In genomic region chr2:105760191-105760590, GRCh38 we compare ENCODE assay signal across 19 cellular contexts. TPM values are rescaled to one million over a fixed set of nuclear protein-coding genes. Genes with fewer than 3 reads are reported as not detected.
DNase-seq lines count a peak whose midpoint lies in the region; ATAC-seq and TF ChIP-seq lines count a peak whose summit lies in the region.
"Had no signal": no experiment of that assay in that cellular context is flagged by ENCODE, and none has a peak within 500 bp of the region (broad histone marks: within the 10 kb centered on the region; RNA-seq: fewer than 3 reads in every experiment).

No MANE protein-coding gene starts in this region.

- no peak overlapping the region for H3K18ac ChIP-seq in mesendoderm (ENCODE audit: low read length)

- no peak overlapping the region for H4K5ac ChIP-seq in mesendoderm (ENCODE audit: low read length)

- intact Hi-C loops in CD8-positive, alpha-beta T cell (cut with DNase I, micrococcal nuclease): no loop called here
- intact Hi-C loops in activated T-helper 1 cell treated with anti-CD3 and anti-CD28 coated beads, Interleukin-12 subunit alpha, Interleukin-12 subunit beta, Interleukin-2, Interleukin-4 antibody, amounts not matched to agents 30 ng/mL and 10 ng/mL and 1 ng/mL, durations not matched to agents 14 hours and 24 hours and 36 hours (cut with micrococcal nuclease): loop anchor here (2.0 kb wide), 1 partner anchor 13 kb away; no protein-coding TSS in a partner anchor

- H3K4me1 ChIP-seq in CD8-positive, alpha-beta T cell (ENCODE audit: insufficient read depth, low read length): peaks cover 95% of the 10 kb centered on the region
- H3K4me1 ChIP-seq in mesendoderm (ENCODE audit: control insufficient read depth, low read depth, low read length) (peaks cover 18% of the 10 kb centered on the region), MM.1S (ENCODE audit: low read length) (peaks cover 11% of the 10 kb centered on the region)

- H2AK5ac ChIP-seq in mesendoderm (ENCODE audit: low read length): no peak overlapping the region

- H3K27ac Mint-ChIP-seq in T-helper 1 cell treated with Interleukin-12 subunit alpha and Interleukin-12 subunit beta and Interleukin-4 antibody, amounts not matched to agents 30 μg/mL and 1 μg/mL, for 36 hours: peak overlapping the region; percentile 11
- peak overlapping the region; percentile 93 for H3K27ac Mint-ChIP-seq in CD8-positive, alpha-beta T cell
- peak overlapping the region; percentile 76 for H3K27ac Mint-ChIP-seq in activated T-helper 1 cell treated with anti-CD3 and anti-CD28 coated beads, Interleukin-12 subunit alpha, Interleukin-12 subunit beta, Interleukin-2, Interleukin-4 antibody, amounts not matched to agents 30 ng/mL and 10 ng/mL and 1 ng/mL, durations not matched to agents 14 hours and 24 hours and 36 hours

- no peak overlapping the region for H2AFZ ChIP-seq in MM.1S (ENCODE audit: low read length)
- H2AFZ ChIP-seq: parathyroid adenoma had no signal

- H2BK5ac ChIP-seq in mesendoderm (ENCODE audit: low read length): no peak overlapping the region

- no peak overlapping the region for H3K4me3 Mint-ChIP-seq in T-helper 1 cell treated with Interleukin-12 subunit alpha and Interleukin-12 subunit beta and Interleukin-4 antibody, amounts not matched to agents 30 μg/mL and 1 μg/mL, for 36 hours
- H3K4me3 Mint-ChIP-seq in CD8-positive, alpha-beta T cell: peak overlapping the region; percentile 57
- H3K4me3 Mint-ChIP-seq in activated T-helper 1 cell treated with anti-CD3 and anti-CD28 coated beads, Interleukin-12 subunit alpha, Interleukin-12 subunit beta, Interleukin-2, Interleukin-4 antibody, amounts not matched to agents 30 ng/mL and 10 ng/mL and 1 ng/mL, durations not matched to agents 14 hours and 24 hours and 36 hours: no peak overlapping the region

- H3K36me3 Mint-ChIP-seq in T-helper 1 cell treated with Interleukin-12 subunit alpha and Interleukin-12 subunit beta and Interleukin-4 antibody, amounts not matched to agents 30 μg/mL and 1 μg/mL, for 36 hours (ENCODE audit: low read depth): peaks cover 25% of the 10 kb centered on the region
- peaks cover 45% of the 10 kb centered on the region for H3K36me3 Mint-ChIP-seq in CD8-positive, alpha-beta T cell
- H3K36me3 Mint-ChIP-seq in activated T-helper 1 cell treated with anti-CD3 and anti-CD28 coated beads, Interleukin-12 subunit alpha, Interleukin-12 subunit beta, Interleukin-2, Interleukin-4 antibody, amounts not matched to agents 30 ng/mL and 10 ng/mL and 1 ng/mL, durations not matched to agents 14 hours and 24 hours and 36 hours (ENCODE audit: low read depth): peaks cover 33% of the 10 kb centered on the region

- H3K4me2 ChIP-seq in mesendoderm (ENCODE audit: low read length) (no peak overlapping the region), MM.1S (ENCODE audit: low read depth, low read length) (no peak overlapping the region)

- H3K9me2 ChIP-seq in MM.1S (replicated peaks; ENCODE audit: insufficient read depth, low read length): no peaks in the 10 kb centered on the region

- no peak overlapping the region for H2BK15ac ChIP-seq in mesendoderm (replicated peaks; ENCODE audit: low read depth)

- no peak overlapping the region for H3K4ac ChIP-seq in mesendoderm (ENCODE audit: low read depth, low read length)

- no peak for ATAC-seq in CD8-positive, alpha-beta T cell
- ATAC-seq: lower lobe of right lung had no signal

- no peaks in the 10 kb centered on the region for H3F3A ChIP-seq in MM.1S (ENCODE audit: insufficient read depth, low read length)

- peaks cover 28% of the 10 kb centered on the region for H3K79me1 ChIP-seq in mesendoderm (ENCODE audit: low read length)

- H3K27me3 ChIP-seq in CD8-positive, alpha-beta T cell (ENCODE audit: insufficient read depth, low read length): no peaks in the 10 kb centered on the region
- H3K27me3 ChIP-seq in mesendoderm (ENCODE audit: insufficient read depth, low read length, poor library complexity): no peaks in the 10 kb centered on the region
- no peaks in the 10 kb centered on the region for H3K27me3 ChIP-seq in MM.1S (replicated peaks; ENCODE audit: insufficient read depth, low read length)
- H3K27me3 ChIP-seq: BLaER1 treated with 17β-estradiol and CSF1 and Interleukin-3, amounts not matched to agents 10 nM and 100 nM had no signal

- H3K79me2 ChIP-seq in mesendoderm (ENCODE audit: control insufficient read depth, insufficient read depth, low read length): peaks cover 84% of the 10 kb centered on the region
- peaks cover 100% of the 10 kb centered on the region for H3K79me2 ChIP-seq in MM.1S (ENCODE audit: low read length)

- no peaks in the 10 kb centered on the region for H3K9me3 ChIP-seq in CD8-positive, alpha-beta T cell (ENCODE audit: low read length)
- no peaks in the 10 kb centered on the region for H3K9me3 ChIP-seq in MM.1S (replicated peaks; ENCODE audit: insufficient read depth, low read length)
- H3K9me3 ChIP-seq: BLaER1 treated with 17β-estradiol and CSF1 and Interleukin-3, amounts not matched to agents 10 nM and 100 nM; lower lobe of right lung had no signal

- H4K8ac ChIP-seq in mesendoderm (ENCODE audit: low read depth, low read length): no peak overlapping the region

- no CpG with 5 or more reads among the region's 8 CpGs for WGBS in mesendoderm (ENCODE audit: extremely low coverage, insufficient coverage, low lambda C conversion rate)

- POLR2A ChIA-PET in CD8-positive, alpha-beta T cell (lab: Charles Lee): interaction anchor here (1.9 kb wide), 1 partner anchor 11 kb away, joined by 6 read pairs; no protein-coding TSS in a partner anchor

- no peak for DNase-seq in T-helper 1 cell
- DNase-seq in CD8-positive, alpha-beta T cell: no peak
- DNase-seq in activated T-helper 1 cell treated with anti-CD3 and anti-CD28 coated beads, Interleukin-12 subunit alpha, Interleukin-12 subunit beta, Interleukin-2, Interleukin-4 antibody, amounts not matched to agents 30 ng/mL and 10 ng/mL and 1 ng/mL, durations not matched to agents 14 hours and 24 hours and 36 hours (ENCODE audit: low spot score): no peak
- peak; percentile 30 for DNase-seq in mesendoderm
- DNase-seq in NOMO-1 treated with DMSO at 0.1 percent for 48 hours (lab: John Stamatoyannopoulos, UW; ENCODE audit: unreplicated experiment): no peak
- no peak for DNase-seq in putamen (ENCODE audit: low spot score)
- no peak for DNase-seq in MM.1S
- DNase-seq: cerebellar nuclear complex; head of caudate nucleus; lower lobe of right lung; NCI-H1092; NCI-H2081 treated with DMSO at 0.1 percent for 48 hours; NCI-H510A; stimulated activated CD4-positive, alpha-beta T cell treated with anti-CD3 and anti-CD28 coated beads, Interleukin-1b, Interleukin-23, amount 100 ng/mL, for 48 hours; substantia nigra had no signal

- peaks cover 74% of the 10 kb centered on the region for H3K4me1 Mint-ChIP-seq in T-helper 1 cell treated with Interleukin-12 subunit alpha and Interleukin-12 subunit beta and Interleukin-4 antibody, amounts not matched to agents 30 μg/mL and 1 μg/mL, for 36 hours (ENCODE audit: low read depth)
- peaks cover 97% of the 10 kb centered on the region for H3K4me1 Mint-ChIP-seq in CD8-positive, alpha-beta T cell (ENCODE audit: low read depth)
- H3K4me1 Mint-ChIP-seq in activated T-helper 1 cell treated with anti-CD3 and anti-CD28 coated beads, Interleukin-12 subunit alpha, Interleukin-12 subunit beta, Interleukin-2, Interleukin-4 antibody, amounts not matched to agents 30 ng/mL and 10 ng/mL and 1 ng/mL, durations not matched to agents 14 hours and 24 hours and 36 hours (ENCODE audit: low read depth): peaks cover 87% of the 10 kb centered on the region

- no peak overlapping the region for H3K27ac ChIP-seq in CD8-positive, alpha-beta T cell (ENCODE audit: low read depth, low read length)
- H3K27ac ChIP-seq in mesendoderm (ENCODE audit: low read depth, low read length): no peak overlapping the region
- no peak overlapping the region for H3K27ac ChIP-seq in MM.1S (ENCODE audit: low read length)
- H3K27ac ChIP-seq: 22Rv1, lower lobe of right lung, parathyroid adenoma had no signal

- H3K27me3 Mint-ChIP-seq in T-helper 1 cell treated with Interleukin-12 subunit alpha and Interleukin-12 subunit beta and Interleukin-4 antibody, amounts not matched to agents 30 μg/mL and 1 μg/mL, for 36 hours (ENCODE audit: low read depth): no peaks in the 10 kb centered on the region
- H3K27me3 Mint-ChIP-seq in CD8-positive, alpha-beta T cell (ENCODE audit: low read depth): no peaks in the 10 kb centered on the region
- no peaks in the 10 kb centered on the region for H3K27me3 Mint-ChIP-seq in activated T-helper 1 cell treated with anti-CD3 and anti-CD28 coated beads, Interleukin-12 subunit alpha, Interleukin-12 subunit beta, Interleukin-2, Interleukin-4 antibody, amounts not matched to agents 30 ng/mL and 10 ng/mL and 1 ng/mL, durations not matched to agents 14 hours and 24 hours and 36 hours (ENCODE audit: insufficient read depth)

- peaks cover 92% of the 10 kb centered on the region for H4K20me1 ChIP-seq in MM.1S (ENCODE audit: insufficient read depth, low read length)

- H3K4me3 ChIP-seq in CD8-positive, alpha-beta T cell (ENCODE audit: low read depth, low read length): no peak overlapping the region
- H3K4me3 ChIP-seq in mesendoderm (ENCODE audit: low read length): no peak overlapping the region
- H3K4me3 ChIP-seq in MM.1S (ENCODE audit: low read length): no peak overlapping the region
- H3K4me3 ChIP-seq: BLaER1 treated with 17β-estradiol and CSF1 and Interleukin-3, amounts not matched to agents 10 nM and 100 nM; lower lobe of right lung had no signal

- H3K9ac ChIP-seq in mesendoderm (ENCODE audit: low read length) (no peak overlapping the region), MM.1S (ENCODE audit: low read length) (no peak overlapping the region)
- H3K9ac ChIP-seq: parathyroid adenoma had no signal

- no peaks in the 10 kb centered on the region for H3K9me3 Mint-ChIP-seq in T-helper 1 cell treated with Interleukin-12 subunit alpha and Interleukin-12 subunit beta and Interleukin-4 antibody, amounts not matched to agents 30 μg/mL and 1 μg/mL, for 36 hours
- no peaks in the 10 kb centered on the region for H3K9me3 Mint-ChIP-seq in CD8-positive, alpha-beta T cell
- H3K9me3 Mint-ChIP-seq in activated T-helper 1 cell treated with anti-CD3 and anti-CD28 coated beads, Interleukin-12 subunit alpha, Interleukin-12 subunit beta, Interleukin-2, Interleukin-4 antibody, amounts not matched to agents 30 ng/mL and 10 ng/mL and 1 ng/mL, durations not matched to agents 14 hours and 24 hours and 36 hours: no peaks in the 10 kb centered on the region

- H2BK120ac ChIP-seq in mesendoderm (ENCODE audit: low read depth, low read length): no peak overlapping the region

- H3K36me3 ChIP-seq in CD8-positive, alpha-beta T cell (ENCODE audit: insufficient read depth, low read length): no peaks in the 10 kb centered on the region
- H3K36me3 ChIP-seq in mesendoderm (ENCODE audit: control insufficient read depth, insufficient read depth, low read length) (no peaks in the 10 kb centered on the region), MM.1S (replicated peaks; ENCODE audit: insufficient read depth, low read length) (no peaks in the 10 kb centered on the region)
- H3K36me3 ChIP-seq: lower lobe of right lung had no signal

- CTCF ChIA-PET in CD8-positive, alpha-beta T cell (lab: Charles Lee): no interaction called here

- no peak for TF ChIP-seq CTCF in CD8-positive, alpha-beta T cell (IDR thresholded peaks at IDR 0.05)
- no peak for TF ChIP-seq CTCF in MM.1S (IDR thresholded peaks at IDR 0.05; ENCODE audit: low read length)

- no peak overlapping the region for H3K23ac ChIP-seq in mesendoderm (ENCODE audit: low read length)

- H3K56ac ChIP-seq in mesendoderm (ENCODE audit: low read length): no peak overlapping the region

RNA-seq across cellular contexts. Expression of gene NCK2, which starts 15.5 kb away (rescaled TPM):
- total RNA-seq in CD8-positive, alpha-beta T cell: 10 to 100 TPM; 59.0 to 60.3 TPM
- 79.9 and 86.8 TPM in 2 replicates for total RNA-seq in activated T-helper 1 cell treated with anti-CD3 and anti-CD28 coated beads, Interleukin-12 subunit alpha, Interleukin-12 subunit beta, Interleukin-2, Interleukin-4 antibody, amounts not matched to agents 30 ng/mL and 10 ng/mL and 1 ng/mL, durations not matched to agents 14 hours and 24 hours and 36 hours
- 76.8 TPM for polyA plus RNA-seq in mesendoderm (2013, experiment 1 of 2)
- polyA plus RNA-seq in mesendoderm (2013, experiment 2 of 2): 75.2 TPM

Comparison
In these comparisons a context has a peak if more than half of its experiments do, and no peak if none do; other contexts are left out.
1. H3K27ac Mint-ChIP-seq: peak in every context shown above with its lines; median percentile 93 in CD8-positive, alpha-beta T cell; 76 in activated T-helper 1 cell treated with anti-CD3 and anti-CD28 coated beads, Interleukin-12 subunit alpha, Interleukin-12 subunit beta, Interleukin-2, Interleukin-4 antibody, amounts not matched to agents 30 ng/mL and 10 ng/mL and 1 ng/mL, durations not matched to agents 14 hours and 24 hours and 36 hours; 11 in T-helper 1 cell treated with Interleukin-12 subunit alpha and Interleukin-12 subunit beta and Interleukin-4 antibody, amounts not matched to agents 30 μg/mL and 1 μg/mL, for 36 hours.